Comparison of ENCODE assay signal across 8 cellular contexts in the genomic region with DNA sequence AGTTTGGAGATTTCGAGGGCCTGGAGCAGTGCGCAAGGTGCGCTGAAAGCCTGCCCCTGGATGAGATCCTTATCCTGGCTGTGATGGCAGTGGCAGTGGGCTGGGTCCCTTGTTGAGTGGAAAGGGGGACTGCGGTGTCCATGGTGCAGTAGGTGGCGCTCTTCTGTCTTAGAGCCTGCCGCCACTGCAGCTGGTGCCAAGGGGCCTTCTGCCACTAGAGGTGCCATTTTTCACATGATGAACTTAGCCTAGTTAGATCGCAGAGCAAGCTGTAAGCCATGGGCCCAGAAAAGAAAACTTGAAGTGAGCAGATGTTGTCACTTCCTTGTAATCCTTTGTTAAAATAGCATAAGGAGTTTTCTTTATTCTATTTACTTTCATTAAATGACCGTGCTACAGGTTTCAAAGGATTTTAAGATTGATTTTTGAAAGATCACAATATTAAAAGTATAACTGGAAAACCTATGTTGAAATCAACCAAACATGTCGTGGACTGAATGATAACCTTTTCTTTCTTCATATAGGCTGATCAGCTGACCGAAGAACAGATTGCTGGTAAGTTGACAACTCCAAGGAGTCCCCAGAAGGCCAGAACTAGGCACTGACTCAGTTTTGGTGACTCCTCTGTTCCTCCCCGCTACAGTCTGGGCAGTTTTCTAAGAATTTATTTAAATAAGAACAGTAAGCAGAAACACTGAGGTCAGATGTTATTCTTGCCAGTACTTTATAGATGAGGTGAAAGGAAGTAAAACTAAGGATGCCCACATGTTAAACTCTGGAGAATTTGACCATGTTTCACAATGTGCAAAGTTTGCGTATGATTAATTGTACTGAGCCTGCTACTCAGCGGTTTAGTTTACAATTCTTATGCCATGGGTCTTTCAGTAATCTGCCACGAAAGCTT. TPM values are rescaled to one million over a fixed set of nuclear protein-coding genes. Genes with fewer than 3 reads are reported as not detected.
A peak's percentile ranks its signal among the peaks of the same experiment; 100 is the strongest.
DNase-seq lines count a peak whose midpoint lies in the region; ATAC-seq lines count a peak whose summit lies in the region.

No MANE protein-coding gene starts in this region.

- intact Hi-C loops in CD4-positive, alpha-beta memory T cell (cut with micrococcal nuclease), result loop anchor here (1.0 to 5.0 kb wide), 7 partner anchors 30 to 1018 kb away; a partner anchor contains a TSS

- no peak overlapping the region for H2BK120ac ChIP-seq in mesendoderm (ENCODE audit: low read depth, low read length)

- H2AK5ac ChIP-seq in mesendoderm (ENCODE audit: low read length), result no peak overlapping the region

- peak; percentile 83 to 91 (median 87) for DNase-seq in CD4-positive, alpha-beta memory T cell
- DNase-seq in HK-2 (ENCODE audit: unreplicated experiment), result peak; percentile 81
- DNase-seq in NCI-H82 treated with DMSO at 0.1 percent for 48 hours (lab: John Stamatoyannopoulos, UW; ENCODE audit: unreplicated experiment), result peak; percentile 74
- peak; percentile 93 for DNase-seq in activated CD8-positive, alpha-beta T cell treated with anti-CD3 and anti-CD28 coated beads, Interleukin-2, amount 10 ng/mL, durations not matched to agents 7 days and 5 days
- peak; percentile 81 for DNase-seq in effector CD4-positive, alpha-beta T cell
- peak; percentile 94 for DNase-seq in mesendoderm
- peak; percentile 73 for DNase-seq in stimulated activated CD8-positive, alpha-beta memory T cell treated with anti-CD3 and anti-CD28 coated beads, Interleukin-12 subunit alpha, Interleukin-12 subunit beta, amount 100 ng/mL, for 1 hour (ENCODE audit: low read depth)

- H3K27ac Mint-ChIP-seq in CD4-positive, alpha-beta memory T cell, result peak overlapping the region; percentile 98 to 99 (median 99)
- H3K27ac Mint-ChIP-seq in activated CD8-positive, alpha-beta T cell treated with anti-CD3 and anti-CD28 coated beads, Interleukin-2, amount 10 ng/mL, durations not matched to agents 7 days and 5 days, result peak overlapping the region; percentile 97

- CTCF ChIA-PET in CD4-positive, alpha-beta memory T cell (lab: Charles Lee; ENCODE audit: partially characterized antibody), result interaction anchor here (0.6 to 9.3 kb wide), 23 partner anchors 9 to 1727 kb away, joined by 3 to 119 read pairs (median 5); no protein-coding TSS in a partner anchor
- CTCF ChIA-PET in activated CD8-positive, alpha-beta T cell treated with anti-CD3 and anti-CD28 coated beads, Interleukin-2, amount 10 ng/mL, durations not matched to agents 7 days and 5 days (lab: Charles Lee), result interaction anchor here (0.5 to 7.2 kb wide), 38 partner anchors 9 to 715 kb away, joined by 3 to 83 read pairs (median 4); a partner anchor contains a TSS

- H3K4me2 ChIP-seq in mesendoderm (ENCODE audit: low read length), result no peak overlapping the region

- no peaks in the 10 kb centered on the region for H3K9me3 ChIP-seq in CD4-positive, alpha-beta memory T cell (ENCODE audit: control insufficient read depth in 1 of 2, low read length in 2 of 2)

- H3K4me3 Mint-ChIP-seq in CD4-positive, alpha-beta memory T cell, result peak overlapping the region; percentile 95 to 99 (median 98)
- peak overlapping the region; percentile 92 for H3K4me3 Mint-ChIP-seq in activated CD8-positive, alpha-beta T cell treated with anti-CD3 and anti-CD28 coated beads, Interleukin-2, amount 10 ng/mL, durations not matched to agents 7 days and 5 days

- H3K27ac ChIP-seq in CD4-positive, alpha-beta memory T cell (ENCODE audit: low read depth, low read length), result peak overlapping the region; percentile 87
- H3K27ac ChIP-seq in mesendoderm (ENCODE audit: low read depth, low read length), result no peak overlapping the region

- H3K36me3 Mint-ChIP-seq in CD4-positive, alpha-beta memory T cell, result peaks cover 60 to 70% of the 10 kb centered on the region in 2 donors
- peaks cover 68% of the 10 kb centered on the region for H3K36me3 Mint-ChIP-seq in activated CD8-positive, alpha-beta T cell treated with anti-CD3 and anti-CD28 coated beads, Interleukin-2, amount 10 ng/mL, durations not matched to agents 7 days and 5 days (ENCODE audit: low read depth)

- no peak overlapping the region for H3K18ac ChIP-seq in mesendoderm (ENCODE audit: low read length)

- POLR2A ChIA-PET in CD4-positive, alpha-beta memory T cell (lab: Charles Lee; ENCODE audit: partially characterized antibody), result interaction anchor here (1.0 to 18.5 kb wide), 8 partner anchors 9 to 1707 kb away, joined by 3 to 1009 read pairs (median 5); a partner anchor contains a TSS
- POLR2A ChIA-PET in activated CD8-positive, alpha-beta T cell treated with anti-CD3 and anti-CD28 coated beads, Interleukin-2, amount 10 ng/mL, durations not matched to agents 7 days and 5 days (lab: Charles Lee), result interaction anchor here (0.7 to 6.6 kb wide), 6 partner anchors 9 to 900 kb away, joined by 3 to 87 read pairs (median 6); a partner anchor contains a TSS

- peaks cover 0 to 13% (median 0%) of the 10 kb centered on the region in 8 donors for H3K9me3 Mint-ChIP-seq in CD4-positive, alpha-beta memory T cell
- no peaks in the 10 kb centered on the region for H3K9me3 Mint-ChIP-seq in activated CD8-positive, alpha-beta T cell treated with anti-CD3 and anti-CD28 coated beads, Interleukin-2, amount 10 ng/mL, durations not matched to agents 7 days and 5 days (ENCODE audit: insufficient read depth)

- no peak overlapping the region for H4K5ac ChIP-seq in mesendoderm (ENCODE audit: low read length)

- H3K4ac ChIP-seq in mesendoderm (ENCODE audit: low read depth, low read length), result no peak overlapping the region

- ATAC-seq in GM19455 (IDR thresholded peaks at IDR 0.05; ENCODE audit: unreplicated experiment), result peak; percentile 37
- ATAC-seq in activated CD8-positive, alpha-beta T cell treated with anti-CD3 and anti-CD28 coated beads, Interleukin-2, amount 10 ng/mL, durations not matched to agents 7 days and 5 days, result peak; percentile 52

- peak overlapping the region; percentile 71 to 88 for H3K4me3 ChIP-seq in CD4-positive, alpha-beta memory T cell (ENCODE audit: low read length in 2 of 2)
- H3K4me3 ChIP-seq in mesendoderm (ENCODE audit: low read length), result no peak overlapping the region

- H3K27me3 ChIP-seq in CD4-positive, alpha-beta memory T cell (ENCODE audit: insufficient read depth, low read length), result no peaks in the 10 kb centered on the region
- H3K27me3 ChIP-seq in mesendoderm (ENCODE audit: insufficient read depth, low read length, poor library complexity), result no peaks in the 10 kb centered on the region

- H3K4me1 Mint-ChIP-seq in CD4-positive, alpha-beta memory T cell, result peaks cover 34 to 70% (median 53%) of the 10 kb centered on the region in 4 donors
- peaks cover 47% of the 10 kb centered on the region for H3K4me1 Mint-ChIP-seq in activated CD8-positive, alpha-beta T cell treated with anti-CD3 and anti-CD28 coated beads, Interleukin-2, amount 10 ng/mL, durations not matched to agents 7 days and 5 days (ENCODE audit: low read depth)

- no peak overlapping the region for H4K8ac ChIP-seq in mesendoderm (ENCODE audit: low read depth, low read length)

- H3K79me2 ChIP-seq in mesendoderm (ENCODE audit: control insufficient read depth, insufficient read depth, low read length), result peaks cover 22% of the 10 kb centered on the region

- no peak overlapping the region for H2BK5ac ChIP-seq in mesendoderm (ENCODE audit: low read length)

- H3K36me3 ChIP-seq in CD4-positive, alpha-beta memory T cell (ENCODE audit: insufficient read depth, low read length), result peaks cover 50% of the 10 kb centered on the region
- peaks cover 17% of the 10 kb centered on the region for H3K36me3 ChIP-seq in mesendoderm (ENCODE audit: control insufficient read depth, insufficient read depth, low read length)

- WGBS in mesendoderm (ENCODE audit: extremely low coverage, insufficient coverage, low lambda C conversion rate), result no CpG with 5 or more reads among the region's 14 CpGs

- no peak overlapping the region for H2BK15ac ChIP-seq in mesendoderm (replicated peaks; ENCODE audit: low read depth)

- H3K4me1 ChIP-seq in CD4-positive, alpha-beta memory T cell (ENCODE audit: insufficient read depth, low read length), result peaks cover 59% of the 10 kb centered on the region
- peaks cover 2% of the 10 kb centered on the region for H3K4me1 ChIP-seq in mesendoderm (ENCODE audit: control insufficient read depth, low read depth, low read length)

- no peak overlapping the region for H3K9ac ChIP-seq in mesendoderm (ENCODE audit: low read length)

- H3K23ac ChIP-seq in mesendoderm (ENCODE audit: low read length), result no peak overlapping the region

- H3K27me3 Mint-ChIP-seq in CD4-positive, alpha-beta memory T cell, result peaks cover 0 to 5% of the 10 kb centered on the region in 2 donors
- no peaks in the 10 kb centered on the region for H3K27me3 Mint-ChIP-seq in activated CD8-positive, alpha-beta T cell treated with anti-CD3 and anti-CD28 coated beads, Interleukin-2, amount 10 ng/mL, durations not matched to agents 7 days and 5 days (ENCODE audit: low read depth)

- H3K79me1 ChIP-seq in mesendoderm (ENCODE audit: low read length), result peaks cover 18% of the 10 kb centered on the region

- no peak overlapping the region for H3K56ac ChIP-seq in mesendoderm (ENCODE audit: low read length)

RNA-seq across cellular contexts. Expression of a gene that starts 3.0 kb away (rescaled TPM):
- 100 to 1,000 TPM; 693 to 698 TPM for total RNA-seq in CD4-positive, alpha-beta memory T cell
- polyA plus RNA-seq in CD4-positive, alpha-beta memory T cell, result 1,000 to 10,000 TPM; 2,724 to 3,289 TPM
- total RNA-seq in activated CD8-positive, alpha-beta T cell treated with anti-CD3 and anti-CD28 coated beads, Interleukin-2, amount 10 ng/mL, durations not matched to agents 7 days and 5 days, result 100 to 1,000 TPM; 788 to 821 TPM
- polyA plus RNA-seq in mesendoderm (2013, experiment 1 of 2), result 406 TPM
- polyA plus RNA-seq in mesendoderm (2013, experiment 2 of 2), result 423 TPM
